ENCODE assay signal across 22 cellular contexts in genomic region chr1:3138623-3139151, GRCh38.
"Had no signal": no experiment of that assay in that cellular context is flagged by ENCODE, and none has a peak within 500 bp of the region (broad histone marks: within the 10 kb centered on the region; RNA-seq: fewer than 3 reads in every experiment).

No MANE protein-coding gene starts in this region.

- H3K9me3 Mint-ChIP-seq: effector memory CD8-positive, alpha-beta T cell; immature natural killer cell; memory B cell; natural killer cell; stimulated activated memory B cell treated with anti-CD40 and anti-IgM and Interleukin-4, amounts not matched to agents 10 μg/mL and 1 μg/mL and 100 μg/mL, for 72 hours had no signal

- H3K27ac ChIP-seq: ovary, skin epidermis, spleen, testis, vagina had no signal

- H3K9me3 ChIP-seq: ovary, spleen, testis, tibial artery, vagina had no signal

- H3K4me3 Mint-ChIP-seq: effector memory CD8-positive, alpha-beta T cell; immature natural killer cell; memory B cell; natural killer cell; stimulated activated memory B cell treated with anti-CD40 and anti-IgM and Interleukin-4, amounts not matched to agents 10 μg/mL and 1 μg/mL and 100 μg/mL, for 72 hours had no signal

- H3K4me1 ChIP-seq: spleen had no signal

- DNase-seq: cerebellar nuclear complex; cortex of kidney; effector memory CD8-positive, alpha-beta T cell; hypothalamus; immature natural killer cell; islet precursor cell; kidney glomerular epithelial cell; natural killer cell; occipital lobe; ovary; posterior cingulate gyrus; retina; spleen; stimulated activated CD4-positive, alpha-beta T cell treated with anti-CD3 and anti-CD28 coated beads, Interleukin-4, amount 100 ng/mL, for 4 hours; stimulated activated naive CD8-positive, alpha-beta T cell treated with anti-CD3 and anti-CD28 coated beads, Interleukin-15, Interleukin-2, amounts not matched to agents 100 U/mL and 50 U/mL, for 24 hours; testis; tibial artery had no signal

- H3K27ac Mint-ChIP-seq: effector memory CD8-positive, alpha-beta T cell; immature natural killer cell; memory B cell; natural killer cell; stimulated activated memory B cell treated with anti-CD40 and anti-IgM and Interleukin-4, amounts not matched to agents 10 μg/mL and 1 μg/mL and 100 μg/mL, for 72 hours had no signal

- H3K36me3 ChIP-seq: ovary, spleen, tibial artery, vagina had no signal

- H3K4me3 ChIP-seq: lung, ovary, skin epidermis, spleen, testis, tibial artery, vagina had no signal

- ATAC-seq: effector memory CD8-positive, alpha-beta T cell; natural killer cell; stimulated activated memory B cell treated with anti-CD40 and anti-IgM and Interleukin-4, amounts not matched to agents 10 μg/mL and 1 μg/mL and 100 μg/mL, for 72 hours; stimulated activated naive CD8-positive, alpha-beta T cell treated with anti-CD3 and anti-CD28 coated beads, Interleukin-15, Interleukin-2, amounts not matched to agents 100 U/mL and 50 U/mL, for 24 hours had no signal

- H3K36me3 Mint-ChIP-seq: immature natural killer cell; memory B cell; natural killer cell; stimulated activated memory B cell treated with anti-CD40 and anti-IgM and Interleukin-4, amounts not matched to agents 10 μg/mL and 1 μg/mL and 100 μg/mL, for 72 hours had no signal

- H3K4me1 Mint-ChIP-seq: immature natural killer cell; memory B cell; natural killer cell; stimulated activated memory B cell treated with anti-CD40 and anti-IgM and Interleukin-4, amounts not matched to agents 10 μg/mL and 1 μg/mL and 100 μg/mL, for 72 hours had no signal

- H3K27me3 ChIP-seq: ovary, testis, tibial artery had no signal
